ENCODE assay signal across 7 cellular contexts in the genomic region with DNA sequence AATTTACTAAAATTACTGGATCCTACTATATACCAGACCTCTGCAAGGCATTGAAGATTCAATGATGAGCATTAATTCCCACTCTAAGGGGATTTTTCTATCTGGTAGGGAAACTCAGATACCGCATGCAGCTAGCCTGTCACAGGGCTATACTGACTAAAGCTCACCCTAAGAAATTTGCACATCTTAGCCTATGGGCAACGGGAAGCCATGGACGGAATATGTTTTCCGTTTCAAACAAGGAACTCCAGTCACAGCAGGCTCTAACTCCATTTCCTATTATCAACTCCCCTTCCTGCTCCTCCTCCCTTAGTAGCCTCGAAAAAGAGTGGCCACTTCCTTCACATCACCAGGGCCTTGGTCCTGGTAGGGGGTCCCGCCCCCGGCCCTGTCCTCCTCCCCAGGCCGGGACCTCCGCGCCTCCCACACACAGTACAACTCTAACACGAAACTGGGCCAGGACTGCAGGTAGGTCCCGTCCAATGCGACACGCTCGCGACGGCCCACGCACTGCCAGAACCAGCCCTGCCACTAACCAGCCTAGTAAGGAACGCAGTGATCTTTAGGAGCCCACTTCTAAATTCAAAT. TPM values are rescaled to one million over a fixed set of nuclear protein-coding genes. Genes with fewer than 3 reads are reported as not detected.
DNase-seq lines count a peak whose midpoint lies in the region; ATAC-seq, FAIRE-seq and TF ChIP-seq lines count a peak whose summit lies in the region.

No MANE protein-coding gene starts in this region.

- no peak for DNase-seq in GM12891 (ENCODE audit: insufficient read length, low spot score)
- no peak for DNase-seq in LNCaP clone FGC (ENCODE audit: low read depth)
- DNase-seq in middle frontal gyrus (ENCODE audit: extremely low spot score, low spot score) = no peak

- H3K4me3 ChIP-seq in LNCaP clone FGC (ENCODE audit: low read depth, low read length) = peak overlapping the region; percentile 90
- H3K4me3 ChIP-seq in iPS-11a (ENCODE audit: low read depth, low read length) = peak overlapping the region; percentile 94
- peak overlapping the region; percentile 79 to 97 (median 88) for H3K4me3 ChIP-seq in skin epidermis

- peaks cover 27% of the 10 kb centered on the region for H3K4me1 Mint-ChIP-seq in activated naive CD4-positive, alpha-beta T cell treated with anti-CD3 and anti-CD28 coated beads, Interleukin-2, amount 50 U/mL, for 24 hours

- peaks cover 10% of the 10 kb centered on the region for H3K36me3 Mint-ChIP-seq in activated naive CD4-positive, alpha-beta T cell treated with anti-CD3 and anti-CD28 coated beads, Interleukin-2, amount 50 U/mL, for 24 hours

- H3K4me3 Mint-ChIP-seq in activated naive CD4-positive, alpha-beta T cell treated with anti-CD3 and anti-CD28 coated beads, Interleukin-2, amount 50 U/mL, for 24 hours = peak overlapping the region; percentile 88

- H3K9me3 Mint-ChIP-seq in activated naive CD4-positive, alpha-beta T cell treated with anti-CD3 and anti-CD28 coated beads, Interleukin-2, amount 50 U/mL, for 24 hours = no peaks in the 10 kb centered on the region

- H3K27ac ChIP-seq in skin epidermis = peak overlapping the region; percentile 31 to 98 (median 94)

- peak; percentile 28 for FAIRE-seq in GM12891 (lab: Jason Lieb, UNC)

- H3K27me3 Mint-ChIP-seq in activated naive CD4-positive, alpha-beta T cell treated with anti-CD3 and anti-CD28 coated beads, Interleukin-2, amount 50 U/mL, for 24 hours = no peaks in the 10 kb centered on the region

- peak; percentile 19 for ATAC-seq in GM21825 (IDR thresholded peaks at IDR 0.05; ENCODE audit: unreplicated experiment)

- no peak for TF ChIP-seq POLR2A in GM12891 (IDR thresholded peaks at IDR 0.05; ENCODE audit: low read depth, low read length)

- H3K27ac Mint-ChIP-seq in activated naive CD4-positive, alpha-beta T cell treated with anti-CD3 and anti-CD28 coated beads, Interleukin-2, amount 50 U/mL, for 24 hours = peak overlapping the region; percentile 92

- TF ChIP-seq CTCF in LNCaP clone FGC (IDR thresholded peaks at IDR 0.05; ENCODE audit: control insufficient read depth, extremely low read depth, insufficient read depth) = no peak

TF ChIP-seq in GM12891, 5 proteins besides CTCF, POLR2A, EP300 and RAD21:
- no peak for TF ChIP-seq PAX5 (IDR thresholded peaks at IDR 0.05; ENCODE audit: insufficient read depth, low read length, severe bottlenecking)
- no peak for TF ChIP-seq SPI1 (IDR thresholded peaks at IDR 0.05; ENCODE audit: low read depth, low read length)
- TF ChIP-seq TAF1 (IDR thresholded peaks at IDR 0.05; ENCODE audit: low read depth, low read length) = no peak
- no peak for TF ChIP-seq POU2F2 (IDR thresholded peaks at IDR 0.05; ENCODE audit: low read depth, low read length)
- TF ChIP-seq POLR2AphosphoS5 (IDR thresholded peaks at IDR 0.05; ENCODE audit: low read depth, low read length) = no peak

RNA-seq across cellular contexts. Expression of gene COX5B, which starts 0.7 kb away (rescaled TPM):
- 373 TPM for polyA plus RNA-seq in GM12891 (2012; ENCODE audit: low read depth, missing spikeins)

RNA-seq across cellular contexts. Expression of gene ACTR1B, which starts 18.6 kb away (rescaled TPM):
- polyA plus RNA-seq in GM12891 (2012; ENCODE audit: low read depth, missing spikeins) = 52.0 TPM

RNA-seq across cellular contexts. Expression of gene C2orf92, which starts 24.3 kb away (rescaled TPM):
- 5.0 TPM for polyA plus RNA-seq in GM12891 (2012; ENCODE audit: low read depth, missing spikeins)

RNA-seq across cellular contexts. Expression of gene ANKRD36B, which starts 55.5 kb away (rescaled TPM):
- polyA plus RNA-seq in GM12891 (2012; ENCODE audit: low read depth, missing spikeins) = 6.4 TPM
